2 cellular contexts compared by ENCODE assay signal in the genomic region with DNA sequence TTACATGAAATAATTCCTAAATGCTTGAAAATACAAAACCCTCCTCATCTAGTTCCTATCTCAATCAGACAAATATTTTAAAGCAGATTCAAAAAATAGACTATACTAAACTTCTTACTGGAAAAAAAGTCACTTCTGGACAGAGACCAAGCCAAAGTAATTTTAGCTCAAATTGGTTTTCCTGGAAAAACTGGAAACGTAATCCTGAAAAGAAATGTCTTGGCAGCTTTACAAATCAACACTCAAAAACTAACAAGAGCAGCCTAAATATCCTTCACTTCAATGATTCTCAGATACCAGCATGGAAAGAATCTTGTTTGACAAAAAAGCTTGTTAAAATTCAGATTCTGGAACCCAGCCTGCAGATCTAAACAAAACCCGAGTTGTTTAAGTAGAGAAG.
TF ChIP-seq lines count a peak whose summit lies in the region.

No MANE protein-coding gene starts in this region.

TF ChIP-seq in K562, 482 proteins besides CTCF, POLR2A, EP300 and RAD21:
- no peak for TF ChIP-seq ZNF354B (CRISPR knock-in tag; IDR thresholded peaks at IDR 0.05)
- TF ChIP-seq SMARCA5 (IDR thresholded peaks at IDR 0.05), result no peak
- TF ChIP-seq SRSF7 (optimal IDR thresholded peaks at IDR 0.05; ENCODE audit: low read depth, low read length), result no peak
- no peak for TF ChIP-seq SAFB (IDR thresholded peaks at IDR 0.05; ENCODE audit: borderline replicate concordance, low read depth, low read length)
- no peak for TF ChIP-seq ASH1L (IDR thresholded peaks at IDR 0.05; ENCODE audit: borderline replicate concordance, low read depth, partially characterized antibody)
- no peak for TF ChIP-seq CBX3 (IDR thresholded peaks at IDR 0.05; ENCODE audit: borderline replicate concordance in 1 of 2, low read length in 2 of 2)
- no peak for TF ChIP-seq NR2C1 (IDR thresholded peaks at IDR 0.05)
- TF ChIP-seq NR2C1 (tag; IDR thresholded peaks at IDR 0.05), result no peak
- TF ChIP-seq HDAC2 (IDR thresholded peaks at IDR 0.05), result no peak
- TF ChIP-seq MYBL2 (IDR thresholded peaks at IDR 0.05; ENCODE audit: low read depth), result no peak
- TF ChIP-seq MYBL2 (CRISPR knock-in tag; IDR thresholded peaks at IDR 0.05; ENCODE audit: borderline replicate concordance), result no peak
- TF ChIP-seq ZBTB17 (CRISPR knock-in tag; IDR thresholded peaks at IDR 0.05), result no peak
- TF ChIP-seq ATF1 (CRISPR knock-in tag; IDR thresholded peaks at IDR 0.05), result no peak
- TF ChIP-seq ATF1 (tag; IDR thresholded peaks at IDR 0.05), result no peak
- TF ChIP-seq NR2C2 (CRISPR knock-in tag; IDR thresholded peaks at IDR 0.05), result no peak
- no peak for TF ChIP-seq NR2C2 (tag; IDR thresholded peaks at IDR 0.05)
- no peak for TF ChIP-seq TAF9B (IDR thresholded peaks at IDR 0.05; ENCODE audit: partially characterized antibody)
- no peak for TF ChIP-seq RBM17 (IDR thresholded peaks at IDR 0.05; ENCODE audit: borderline replicate concordance, low read depth, low read length)
- TF ChIP-seq MEIS2 (IDR thresholded peaks at IDR 0.05; ENCODE audit: partially characterized antibody), result no peak
- TF ChIP-seq ZNF197 (CRISPR knock-in tag; IDR thresholded peaks at IDR 0.05; ENCODE audit: low read depth), result no peak

TF ChIP-seq in GM12891, 5 proteins besides CTCF, POLR2A, EP300 and RAD21:
- TF ChIP-seq SPI1 (IDR thresholded peaks at IDR 0.05; ENCODE audit: low read depth, low read length) (no peak), PAX5 (IDR thresholded peaks at IDR 0.05; ENCODE audit: insufficient read depth, low read length, severe bottlenecking) (no peak), POLR2AphosphoS5 (IDR thresholded peaks at IDR 0.05; ENCODE audit: low read depth, low read length) (no peak), POU2F2 (IDR thresholded peaks at IDR 0.05; ENCODE audit: low read depth, low read length) (no peak), TAF1 (IDR thresholded peaks at IDR 0.05; ENCODE audit: low read depth, low read length) (no peak)
